ENCODE assay signal across 18 cellular contexts in genomic region chr6:70724524-70724923, GRCh38.
"Had no signal": no experiment of that assay in that cellular context is flagged by ENCODE, and none has a peak within 500 bp of the region (broad histone marks: within the 10 kb centered on the region; RNA-seq: fewer than 3 reads in every experiment).

No MANE protein-coding gene starts in this region.

- ATAC-seq: sciatic nerve had no signal

- H3K36me3 ChIP-seq: suprapubic skin had no signal

- DNase-seq: amniotic stem cell; cortex of kidney; effector CD8-positive, alpha-beta T cell; hippocampal formation; kidney glomerular epithelial cell; SHP77 treated with DMSO at 0.1 percent for 48 hours; spleen; stimulated activated CD4-positive, alpha-beta T cell treated with anti-CD3 and anti-CD28 coated beads, Interleukin-1b, Interleukin-23, amount 100 ng/mL, for 48 hours; stimulated activated naive CD4-positive, alpha-beta T cell had no signal

- H3K27ac Mint-ChIP-seq: brain; mesothelial cell of epicardium; progenitor cell of endocrine pancreas; T-helper 2 cell treated with Interferon-gamma antibody and Interleukin-4, amounts not matched to agents 5 μg/mL and 100 μg/mL, for 36 hours; type B pancreatic cell had no signal

- H3K27ac ChIP-seq: epithelial cell of prostate, spleen, suprapubic skin had no signal

- H3K27me3 Mint-ChIP-seq: brain; central memory CD8-positive, alpha-beta T cell; progenitor cell of endocrine pancreas; type B pancreatic cell had no signal

- H3K9me3 Mint-ChIP-seq: central memory CD8-positive, alpha-beta T cell; T-helper 2 cell treated with Interferon-gamma antibody and Interleukin-4, amounts not matched to agents 5 μg/mL and 100 μg/mL, for 36 hours; type B pancreatic cell had no signal

- H3K4me3 ChIP-seq: spleen, suprapubic skin had no signal

- H3K9me3 ChIP-seq: spleen, suprapubic skin had no signal

- H3K27me3 ChIP-seq: spleen, suprapubic skin had no signal

- H3K4me1 ChIP-seq: suprapubic skin had no signal

- H3K4me3 Mint-ChIP-seq: brain; central memory CD8-positive, alpha-beta T cell; mesothelial cell of epicardium; T-helper 2 cell treated with Interferon-gamma antibody and Interleukin-4, amounts not matched to agents 5 μg/mL and 100 μg/mL, for 36 hours; type B pancreatic cell had no signal
